ENCODE assay signal across 25 cellular contexts in the genomic region with DNA sequence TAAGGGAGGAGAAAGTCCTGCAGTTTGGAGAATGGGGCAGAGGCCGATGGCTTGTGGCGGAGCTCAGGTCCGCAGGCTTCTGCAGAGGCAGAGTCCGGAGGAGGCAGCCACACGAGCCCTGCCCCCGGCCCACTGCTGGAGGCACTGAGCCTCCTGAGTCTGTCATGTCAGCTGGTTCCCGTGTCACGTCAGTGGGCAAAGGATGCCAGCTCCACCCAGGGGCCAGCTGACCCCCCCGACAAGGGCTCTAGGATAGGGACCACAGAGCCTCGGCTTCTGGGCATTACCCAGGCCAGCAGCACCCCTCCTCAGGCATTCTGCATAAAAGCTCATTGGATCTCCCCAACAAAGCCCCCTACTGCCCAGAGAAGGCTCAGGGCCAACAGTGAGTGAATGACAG. TPM values are rescaled to one million over a fixed set of nuclear protein-coding genes. Genes with fewer than 3 reads are reported as not detected.
A peak's percentile ranks its signal among the peaks of the same experiment; 100 is the strongest.
DNase-seq lines count a peak whose midpoint lies in the region; ATAC-seq, FAIRE-seq and TF ChIP-seq lines count a peak whose summit lies in the region.
"Had no signal": no experiment of that assay in that cellular context is flagged by ENCODE, and none has a peak within 500 bp of the region (broad histone marks: within the 10 kb centered on the region; RNA-seq: fewer than 3 reads in every experiment).

No MANE protein-coding gene starts in this region.

- H3K27me3 ChIP-seq in Peyer's patch (no peaks in the 10 kb centered on the region), ovary (no peaks in the 10 kb centered on the region), thyroid gland (no peaks in the 10 kb centered on the region)
- H3K27me3 ChIP-seq: MG63 had no signal

- TF ChIP-seq POLR2A in Peyer's patch (IDR thresholded peaks at IDR 0.05) (no peak), ovary (IDR thresholded peaks at IDR 0.05) (no peak), thyroid gland (IDR thresholded peaks at IDR 0.05) (no peak)

- peak in 2 of 3 donors; percentile 16 to 33 for DNase-seq in Peyer's patch
- DNase-seq in coronary artery (ENCODE audit: low spot score): no peak
- DNase-seq in ovary: peak in 1 of 5 donors; percentile 40
- DNase-seq in thyroid gland: no peak
- no peak for DNase-seq in AG08395 (ENCODE audit: low spot score)
- no peak for DNase-seq in HTR-8/SVneo (ENCODE audit: insufficient read length, low spot score)
- DNase-seq: activated CD4-positive, alpha-beta T cell treated with anti-CD3 and anti-CD28 coated beads for 1 hour; activated gamma-delta T cell treated with Interleukin-2 at 50 U/mL for 16 hours; activated T-cell treated with anti-CD3 and anti-CD28 coated beads, Interleukin-2, amount 50 U/mL, for 1 hour; CD4-positive, alpha-beta memory T cell; GOT3; KBM-7; mesendoderm; MG63; naive B cell; NCI-H1417; NCI-H446; SHP77 treated with DMSO at 0.1 percent for 48 hours; stimulated activated CD4-positive, alpha-beta T cell treated with anti-CD3 and anti-CD28 coated beads, Interleukin-4, amount 100 ng/mL, for 1 hour had no signal

- FAIRE-seq in HTR-8/SVneo (lab: Jason Lieb, UNC): no peak
- FAIRE-seq: G401.6, TTC549 had no signal

- no peaks in the 10 kb centered on the region for H3K9me3 ChIP-seq in Peyer's patch
- H3K9me3 ChIP-seq in ovary: no peaks in the 10 kb centered on the region
- H3K9me3 ChIP-seq in thyroid gland: no peaks in the 10 kb centered on the region
- H3K9me3 ChIP-seq: MG63, thoracic aorta had no signal

- 74 to 75% (median 74%) methylated on average over 10 of the region's 10 CpGs for WGBS in ovary, 3 donors
- WGBS in thyroid gland, 2 donors: 82 to 91% methylated on average over 5 to 10 of the region's 10 CpGs

- no peak for TF ChIP-seq EP300 in ovary (IDR thresholded peaks at IDR 0.05)

- intact Hi-C loops in ovary (cut with DNase I) (loop anchor here in 1 of 4 donors (10.0 kb wide), 1 partner anchor 341 kb away; no protein-coding TSS in a partner anchor), thyroid gland (cut with DNase I) (no loop called here)

- ATAC-seq in HG03439 (IDR thresholded peaks at IDR 0.05; ENCODE audit: unreplicated experiment): no peak
- no peak for ATAC-seq in esophagus mucosa
- ATAC-seq: stimulated activated memory B cell treated with anti-CD40 and anti-IgM and Interleukin-4, amounts not matched to agents 10 μg/mL and 1 μg/mL and 100 μg/mL, for 72 hours had no signal

- H3K4me1 ChIP-seq in Peyer's patch (peaks cover 0 to 26% (median 0%) of the 10 kb centered on the region in 4 donors), ovary (ENCODE audit: insufficient read depth) (peaks cover 29% of the 10 kb centered on the region), thyroid gland (peaks cover 26 to 42% of the 10 kb centered on the region in 2 donors)

- H3K27ac ChIP-seq in Peyer's patch (peak overlapping the region in 1 of 4 donors; percentile 42), coronary artery (peak overlapping the region in 1 of 2 donors; percentile 47), ovary (peak overlapping the region; percentile 24 to 31), thyroid gland (peak overlapping the region in 2 of 3 donors; percentile 28 to 69)

- H3K4me3 ChIP-seq in Peyer's patch: no peak overlapping the region
- peak overlapping the region; percentile 20 for H3K4me3 ChIP-seq in coronary artery
- H3K4me3 ChIP-seq in ovary: no peak overlapping the region
- H3K4me3 ChIP-seq in thyroid gland (replicated peaks in 1 of 3): no peak overlapping the region
- H3K4me3 ChIP-seq: MG63 had no signal

- TF ChIP-seq CTCF in Peyer's patch (IDR thresholded peaks at IDR 0.05) (no peak), coronary artery (IDR thresholded peaks at IDR 0.05) (no peak), ovary (IDR thresholded peaks at IDR 0.05) (no peak), thyroid gland (IDR thresholded peaks at IDR 0.05) (no peak)

- H3K36me3 ChIP-seq in Peyer's patch: no peaks in the 10 kb centered on the region
- H3K36me3 ChIP-seq in ovary: no peaks in the 10 kb centered on the region
- H3K36me3 ChIP-seq in thyroid gland: no peaks in the 10 kb centered on the region
- H3K36me3 ChIP-seq: MG63, thoracic aorta had no signal

RNA-seq across cellular contexts. Expression of gene SH3PXD2B, which starts 8.5 kb away (rescaled TPM):
- total RNA-seq in Peyer's patch: 10 to 100 TPM in 3 of 4 donors, 1 to 10 TPM in 1; 5.8 to 26.4 (median 11.7) TPM
- 10 to 100 TPM; 13.0 to 71.8 (median 61.1) TPM for total RNA-seq in ovary
- polyA plus RNA-seq in ovary: 10 to 100 TPM; 16.6 to 49.9 TPM
- total RNA-seq in thyroid gland: 10 to 100 TPM; 13.7 to 27.1 (median 21.1) TPM
- total RNA-seq in esophagus mucosa: 16.5 TPM
- polyA plus RNA-seq: CD4-positive, alpha-beta memory T cell had no signal

Comparison
In these comparisons a context has a peak if more than half of its experiments do, and no peak if none do; other contexts are left out.
1. DNase-seq: peak in Peyer's patch (2 of 3); none in coronary artery (single experiment), thyroid gland (0 of 2), AG08395 (single experiment) and HTR-8/SVneo (single experiment).